Comparison of ENCODE assay signal across 9 cellular contexts in genomic region chr14:59481407-59482119, GRCh38. TPM values are rescaled to one million over a fixed set of nuclear protein-coding genes. Genes with fewer than 3 reads are reported as not detected.
DNase-seq lines count a peak whose midpoint lies in the region; ATAC-seq, FAIRE-seq and TF ChIP-seq lines count a peak whose summit lies in the region.
"Had no signal": no experiment of that assay in that cellular context is flagged by ENCODE, and none has a peak within 500 bp of the region (broad histone marks: within the 10 kb centered on the region; RNA-seq: fewer than 3 reads in every experiment).

No MANE protein-coding gene starts in this region.

- H3K4me1 Mint-ChIP-seq in activated T-helper 17 cell treated with anti-CD3 and anti-CD28 coated beads, Interleukin-2, amount 50 U/mL, for 72 hours: peaks cover 31% of the 10 kb centered on the region

- H3K27ac ChIP-seq in heart right ventricle (peak overlapping the region in 8 of 10 donors; percentile 16 to 98 (median 96)), kidney (ENCODE audit: low read depth in 2 of 2, low read length in 2 of 2) (peak overlapping the region; percentile 75 to 97), upper lobe of right lung (peak overlapping the region; percentile 95)

- no peaks in the 10 kb centered on the region for H3K27me3 Mint-ChIP-seq in activated T-helper 17 cell treated with anti-CD3 and anti-CD28 coated beads, Interleukin-2, amount 50 U/mL, for 72 hours

- peaks cover 34% of the 10 kb centered on the region for H3K36me3 Mint-ChIP-seq in activated T-helper 17 cell treated with anti-CD3 and anti-CD28 coated beads, Interleukin-2, amount 50 U/mL, for 72 hours (ENCODE audit: low read depth)

- peak overlapping the region; percentile 86 for H3K4me3 Mint-ChIP-seq in activated T-helper 17 cell treated with anti-CD3 and anti-CD28 coated beads, Interleukin-2, amount 50 U/mL, for 72 hours

- intact Hi-C loops in heart right ventricle (cut with DNase I) (no loop called here), left ventricle myocardium superior (cut with micrococcal nuclease) (no loop called here), kidney (cut with DNase I) (no loop called here), upper lobe of right lung (cut with DNase I) (no loop called here)

- ATAC-seq in heart right ventricle: no peak
- ATAC-seq in left ventricle myocardium superior: no peak
- ATAC-seq in activated T-helper 17 cell treated with anti-CD3 and anti-CD28 coated beads, Interleukin-2, amount 50 U/mL, for 72 hours (replicated peaks): no peak
- ATAC-seq in upper lobe of right lung: no peak
- no peak for ATAC-seq in HG03025 (IDR thresholded peaks at IDR 0.05; ENCODE audit: low FRiP score, unreplicated experiment)

- 77 to 85% methylated on average over 4 of the region's 4 CpGs for WGBS in heart right ventricle, 2 donors

- no peak for FAIRE-seq in kidney (lab: Jason Lieb, UNC)

- DNase-seq in heart right ventricle (no peak), left ventricle myocardium superior (no peak), kidney (no peak), upper lobe of right lung (no peak), GM19240 (ENCODE audit: insufficient read length, low spot score) (no peak)
- DNase-seq in activated effector memory CD4-positive, alpha-beta T cell treated with Interleukin-2 at 50 U/mL for 16 hours: no peak
- DNase-seq: stimulated activated CD4-positive, alpha-beta T cell treated with anti-CD3 and anti-CD28 coated beads, Interleukin-15, amount 100 ng/mL, for 24 hours had no signal

- H3K9ac ChIP-seq in kidney (ENCODE audit: low read length in 2 of 2): peak overlapping the region; percentile 34 to 84

- peaks cover 0 to 28% (median 0%) of the 10 kb centered on the region in 9 donors for H3K36me3 ChIP-seq in heart right ventricle
- peaks cover 0 to 7% of the 10 kb centered on the region in 2 donors for H3K36me3 ChIP-seq in kidney (ENCODE audit: control insufficient read depth in 1 of 2, insufficient read depth in 2 of 2, low read length in 2 of 2)
- H3K36me3 ChIP-seq in upper lobe of right lung: peaks cover 7% of the 10 kb centered on the region

- peak overlapping the region; percentile 61 for H3K27ac Mint-ChIP-seq in activated T-helper 17 cell treated with anti-CD3 and anti-CD28 coated beads, Interleukin-2, amount 50 U/mL, for 72 hours

- H3K9me3 ChIP-seq in heart right ventricle (no peaks in the 10 kb centered on the region), kidney (ENCODE audit: control insufficient read depth in 1 of 2, low read length in 2 of 2) (no peaks in the 10 kb centered on the region), upper lobe of right lung (no peaks in the 10 kb centered on the region)

- peak overlapping the region in 3 of 10 donors; percentile 89 to 96 (median 91) for H3K4me3 ChIP-seq in heart right ventricle
- H3K4me3 ChIP-seq in kidney (ENCODE audit: low read length in 2 of 2): peak overlapping the region; percentile 84 to 94
- H3K4me3 ChIP-seq in upper lobe of right lung: no peak overlapping the region

- TF ChIP-seq CTCF in heart right ventricle (IDR thresholded peaks at IDR 0.05) (no peak), kidney (IDR thresholded peaks at IDR 0.05; ENCODE audit: borderline replicate concordance, extremely low read depth, insufficient read depth) (no peak), upper lobe of right lung (IDR thresholded peaks at IDR 0.05) (no peak)

- no peaks in the 10 kb centered on the region for H3K27me3 ChIP-seq in heart right ventricle
- H3K27me3 ChIP-seq in upper lobe of right lung: no peaks in the 10 kb centered on the region

- H3K4me1 ChIP-seq in heart right ventricle (peaks cover 3 to 60% (median 54%) of the 10 kb centered on the region in 9 donors), kidney (ENCODE audit: control insufficient read depth in 1 of 2, insufficient read depth in 1 of 2, low read depth in 1 of 2, low read length in 2 of 2) (peaks cover 18 to 25% of the 10 kb centered on the region in 2 donors), upper lobe of right lung (peaks cover 35% of the 10 kb centered on the region)

- no peaks in the 10 kb centered on the region for H3K9me3 Mint-ChIP-seq in activated T-helper 17 cell treated with anti-CD3 and anti-CD28 coated beads, Interleukin-2, amount 50 U/mL, for 72 hours

RNA-seq across cellular contexts. Expression of gene L3HYPDH, which starts 2.6 kb away (rescaled TPM):
- 10 to 100 TPM in 5 of 10 donors, 1 to 10 TPM in 5; 7.5 to 16.6 (median 9.8) TPM for total RNA-seq in heart right ventricle
- 10 to 100 TPM; 11.5 to 15.5 TPM for polyA plus RNA-seq in heart right ventricle
- total RNA-seq in left ventricle myocardium superior: 11.3 TPM
- total RNA-seq in activated T-helper 17 cell treated with anti-CD3 and anti-CD28 coated beads, Interleukin-2, amount 50 U/mL, for 72 hours: 10 to 100 TPM; 15.5 to 16.4 TPM
- total RNA-seq in kidney: 31.3 TPM
- polyA plus RNA-seq in kidney (ENCODE audit: insufficient read depth, low read depth, low replicate concordance): 25.6 TPM
- total RNA-seq in upper lobe of right lung: 19.5 TPM

RNA-seq across cellular contexts. Expression of gene JKAMP, which starts 2.8 kb away (rescaled TPM):
- total RNA-seq in heart right ventricle (10 to 100 TPM; 19.6 to 27.7 (median 26.4) TPM), left ventricle myocardium superior (27.8 TPM), kidney (40.4 TPM), upper lobe of right lung (34.4 TPM)
- polyA plus RNA-seq in heart right ventricle (10 to 100 TPM; 20.3 to 31.9 TPM), kidney (ENCODE audit: insufficient read depth, low read depth, low replicate concordance) (48.3 TPM)
- 10 to 100 TPM; 25.4 to 29.4 TPM for total RNA-seq in activated T-helper 17 cell treated with anti-CD3 and anti-CD28 coated beads, Interleukin-2, amount 50 U/mL, for 72 hours

RNA-seq across cellular contexts. Expression of gene GPR135, which starts 16.4 kb away (rescaled TPM):
- total RNA-seq in heart right ventricle (1 to 10 TPM; 1.5 to 2.6 (median 2.2) TPM), left ventricle myocardium superior (2.0 TPM), kidney (3.0 TPM), upper lobe of right lung (2.1 TPM)
- polyA plus RNA-seq in heart right ventricle (1 to 10 TPM in 1 of 2 donors, under 1 TPM in 1; 0.86 to 1.0 TPM), kidney (ENCODE audit: insufficient read depth, low read depth, low replicate concordance) (0.77 TPM)
- 1 to 10 TPM; 2.1 to 2.9 TPM for total RNA-seq in activated T-helper 17 cell treated with anti-CD3 and anti-CD28 coated beads, Interleukin-2, amount 50 U/mL, for 72 hours
